In the genomic region with DNA sequence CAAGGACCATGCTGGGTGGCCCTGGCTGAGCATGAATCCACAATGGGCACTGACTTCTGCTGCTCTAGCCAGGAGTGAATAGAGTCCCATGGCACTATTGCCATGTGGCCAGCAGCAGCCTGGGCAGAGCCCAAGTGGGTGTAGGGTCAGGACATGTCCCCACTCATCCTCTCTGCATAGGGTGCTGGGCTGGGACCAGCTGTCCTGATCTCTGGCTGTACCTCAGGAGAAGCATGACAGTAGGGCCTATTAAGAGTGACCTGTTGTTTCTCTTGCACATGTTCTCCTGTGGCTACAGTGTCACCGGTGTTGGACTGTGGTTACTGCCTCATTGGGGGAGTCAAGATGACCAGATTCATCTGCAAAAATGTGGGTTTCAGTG, we compare ENCODE assay signal across 22 cellular contexts. TPM values are rescaled to one million over a fixed set of nuclear protein-coding genes. Genes with fewer than 3 reads are reported as not detected.
A peak's percentile ranks its signal among the peaks of the same experiment; 100 is the strongest.
DNase-seq lines count a peak whose midpoint lies in the region; ATAC-seq and TF ChIP-seq lines count a peak whose summit lies in the region.
"Had no signal": no experiment of that assay in that cellular context is flagged by ENCODE, and none has a peak within 500 bp of the region (broad histone marks: within the 10 kb centered on the region; RNA-seq: fewer than 3 reads in every experiment).

No MANE protein-coding gene starts in this region.

- CTCF ChIA-PET in GM10248 (lab: Yijun Ruan, JAX): interaction anchor here (1.3 to 1.4 kb wide), 2 partner anchors 32 to 230 kb away, joined by 3 to 4 read pairs; no protein-coding TSS in a partner anchor

- H3K36me3 ChIP-seq in H7 (replicated peaks; ENCODE audit: control insufficient read depth, insufficient read depth, low read length) (no peaks in the 10 kb centered on the region), RWPE2 (ENCODE audit: low read depth) (no peaks in the 10 kb centered on the region), right lobe of liver (no peaks in the 10 kb centered on the region)
- H3K36me3 ChIP-seq: esophagus squamous epithelium, vagina had no signal

- H3K4me3 Mint-ChIP-seq in type B pancreatic cell: no peak overlapping the region
- H3K4me3 Mint-ChIP-seq: activated CD4-positive, alpha-beta memory T cell treated with anti-CD3 and anti-CD28 coated beads for 36 hours had no signal

- H3K27ac Mint-ChIP-seq in type B pancreatic cell: no peak overlapping the region
- H3K27ac Mint-ChIP-seq: activated CD4-positive, alpha-beta memory T cell treated with anti-CD3 and anti-CD28 coated beads for 36 hours had no signal

- H3K4me1 ChIP-seq in RWPE2 (ENCODE audit: insufficient read depth, poor library complexity, severe bottlenecking): no peaks in the 10 kb centered on the region
- H3K4me1 ChIP-seq in right lobe of liver: peaks cover 0 to 11% (median 0%) of the 10 kb centered on the region in 4 donors
- H3K4me1 ChIP-seq: esophagus squamous epithelium, vagina had no signal

- ATAC-seq in RWPE2 (ENCODE audit: low read depth) (peak; percentile 35), right lobe of liver (peak; percentile 35 to 89 (median 70)), sciatic nerve (peak; percentile 42)

- no peaks in the 10 kb centered on the region for H3K9me3 ChIP-seq in RWPE2 (ENCODE audit: severe bottlenecking)
- no peaks in the 10 kb centered on the region for H3K9me3 ChIP-seq in right lobe of liver
- H3K9me3 ChIP-seq: vagina had no signal

- H3K4me3 ChIP-seq in H7 (ENCODE audit: insufficient read depth, low read depth, low read length): no peak overlapping the region
- H3K4me3 ChIP-seq in RWPE2 (ENCODE audit: severe bottlenecking): no peak overlapping the region
- H3K4me3 ChIP-seq in right lobe of liver: no peak overlapping the region
- H3K4me3 ChIP-seq: esophagus squamous epithelium, vagina had no signal

- DNase-seq in H7 (peak; percentile 10), RWPE2 (ENCODE audit: low spot score) (no peak), right lobe of liver (peak in 1 of 3 donors; percentile 73), sciatic nerve (ENCODE audit: low spot score) (no peak), type B pancreatic cell (ENCODE audit: extremely low spot score, unreplicated experiment) (no peak), GM10248 (ENCODE audit: extremely low spot score) (no peak), NCI-H526 treated with DMSO at 0.1 percent for 48 hours (lab: John Stamatoyannopoulos, UW) (no peak), SIG-M5 (lab: John Stamatoyannopoulos, UW) (no peak)
- DNase-seq: activated CD4-positive, alpha-beta memory T cell treated with anti-CD3 and anti-CD28 coated beads for 36 hours; activated effector memory CD4-positive, alpha-beta T cell treated with Interleukin-2 at 50 U/mL for 16 hours; activated T-cell treated with anti-CD3 and anti-CD28 coated beads for 4 hours; central memory CD4-positive, alpha-beta T cell; dermis blood vessel endothelial cell; esophagus squamous epithelium; Kasumi-1; NCI-H1436 treated with DMSO at 0.1 percent for 48 hours; SHP77 treated with DMSO at 0.1 percent for 48 hours; stimulated activated CD4-positive, alpha-beta T cell treated with anti-CD3 and anti-CD28 coated beads, Interleukin-2, amount 100 ng/mL, for 24 hours had no signal

- peaks cover 25% of the 10 kb centered on the region for H3K27me3 Mint-ChIP-seq in type B pancreatic cell
- H3K27me3 Mint-ChIP-seq: activated CD4-positive, alpha-beta memory T cell treated with anti-CD3 and anti-CD28 coated beads for 36 hours; T-cell had no signal

- peaks cover 6% of the 10 kb centered on the region for H3K36me3 Mint-ChIP-seq in type B pancreatic cell

- H3K27me3 ChIP-seq in H7 (ENCODE audit: control insufficient read depth, insufficient read depth, low read length): no peaks in the 10 kb centered on the region
- no peaks in the 10 kb centered on the region for H3K27me3 ChIP-seq in RWPE2 (ENCODE audit: insufficient read depth, poor library complexity, severe bottlenecking)
- H3K27me3 ChIP-seq in right lobe of liver: no peaks in the 10 kb centered on the region
- H3K27me3 ChIP-seq: esophagus squamous epithelium, vagina had no signal

- no CpG with 5 or more reads among the region's 1 CpG for WGBS in right lobe of liver (ENCODE audit: insufficient coverage, low coverage, low lambda C conversion rate, missing lambda C conversion rate)

- POLR2A ChIA-PET in GM10248 (lab: Yijun Ruan, JAX): no interaction called here

- H3K27ac ChIP-seq in RWPE2 (ENCODE audit: poor library complexity, severe bottlenecking) (no peak overlapping the region), right lobe of liver (no peak overlapping the region)
- H3K27ac ChIP-seq: C4-2B, esophagus squamous epithelium, HL-60, vagina had no signal

- intact Hi-C loops in right lobe of liver (cut with DNase I): no loop called here
- intact Hi-C loops in sciatic nerve (cut with DNase I): no loop called here

- H3K4me1 Mint-ChIP-seq in type B pancreatic cell (ENCODE audit: unreplicated experiment): no peaks in the 10 kb centered on the region

- no peak for TF ChIP-seq CTCF in RWPE2 (IDR thresholded peaks at IDR 0.05; ENCODE audit: poor library complexity, severe bottlenecking)
- TF ChIP-seq CTCF in right lobe of liver (IDR thresholded peaks at IDR 0.05): no peak
- no peak for TF ChIP-seq CTCF in type B pancreatic cell (conservative IDR thresholded peaks at IDR 0.05)
- TF ChIP-seq CTCF in GM10248 (IDR thresholded peaks at IDR 0.05; ENCODE audit: control extremely low read depth, extremely low read depth, low read depth, missing control alignments): no peak

- no peak for TF ChIP-seq POLR2A in right lobe of liver (IDR thresholded peaks at IDR 0.05)

- H3K9me3 Mint-ChIP-seq in type B pancreatic cell: peaks cover 4% of the 10 kb centered on the region

RNA-seq across cellular contexts. Expression of a gene that starts 46.9 kb away (rescaled TPM):
- 0.33 and 1.3 TPM in 2 replicates for total RNA-seq in H7 (2014; rRNA removed; shearing (Covaris generic))
- total RNA-seq in right lobe of liver (under 1 TPM in 4 of 6 experiments, not detected in 2; 0.04 to 0.18 (median 0.15) TPM), sciatic nerve (4.8 TPM), type B pancreatic cell (ENCODE audit: low replicate concordance) (0.76 and 3.2 TPM in 2 replicates)

RNA-seq across cellular contexts. Expression of a gene that starts 51.0 kb away (rescaled TPM):
- 12.8 and 15.7 TPM in 2 replicates for total RNA-seq in H7 (2014; rRNA removed; shearing (Covaris generic))
- 100 to 1,000 TPM; 192 to 441 (median 309) TPM for total RNA-seq in right lobe of liver
- 67.6 TPM for total RNA-seq in sciatic nerve
- 81.2 and 118 TPM in 2 replicates for total RNA-seq in type B pancreatic cell (ENCODE audit: low replicate concordance)

RNA-seq across cellular contexts. Expression of a gene that starts 52.5 kb away (rescaled TPM):
- 1.8 and 3.4 TPM in 2 replicates for total RNA-seq in H7 (2014; rRNA removed; shearing (Covaris generic))
- 10 to 100 TPM; 24.3 to 57.3 (median 37.0) TPM for total RNA-seq in right lobe of liver
- 25.0 TPM for total RNA-seq in sciatic nerve
- 31.1 and 55.6 TPM in 2 replicates for total RNA-seq in type B pancreatic cell (ENCODE audit: low replicate concordance)

RNA-seq across cellular contexts. Expression of a gene that starts 56.5 kb away (rescaled TPM):
- 22.2 and 22.3 TPM in 2 replicates for total RNA-seq in H7 (2014; rRNA removed; shearing (Covaris generic))
- total RNA-seq in right lobe of liver (10 to 100 TPM in 1 of 6 experiments, 1 to 10 TPM in 5; 6.5 to 10.2 (median 7.7) TPM), sciatic nerve (40.7 TPM), type B pancreatic cell (ENCODE audit: low replicate concordance) (28.7 and 31.6 TPM in 2 replicates)
